In genomic region chrX:13151806-13152510, GRCh38 we compare ENCODE assay signal across 10 cellular contexts.
DNase-seq lines count a peak whose midpoint lies in the region; ATAC-seq and TF ChIP-seq lines count a peak whose summit lies in the region.
"Had no signal": no experiment of that assay in that cellular context is flagged by ENCODE, and none has a peak within 500 bp of the region (broad histone marks: within the 10 kb centered on the region; RNA-seq: fewer than 3 reads in every experiment).

No MANE protein-coding gene starts in this region.

- H3K4me1 ChIP-seq in left ventricle myocardium inferior (peaks cover 5% of the 10 kb centered on the region), stomach smooth muscle (ENCODE audit: control insufficient read depth, insufficient read depth, low read length) (peaks cover 15% of the 10 kb centered on the region)
- H3K4me1 ChIP-seq: parathyroid adenoma had no signal

- DNase-seq in activated CD8-positive, alpha-beta memory T cell treated with anti-CD3 and anti-CD28 coated beads, Interleukin-2, amount 10 ng/mL, durations not matched to agents 7 days and 5 days = peak; percentile 44
- DNase-seq in activated CD8-positive, alpha-beta memory T cell treated with anti-CD3 and anti-CD28 coated beads, Interleukin-2, amount 50 U/mL, for 4 hours = no peak
- DNase-seq in activated T-cell treated with anti-CD3 and anti-CD28 coated beads, Interleukin-2, amount 50 U/mL, for 72 hours = peak in 1 of 2 donors; percentile 12
- no peak for DNase-seq in left ventricle myocardium inferior
- no peak for DNase-seq in medulla oblongata (ENCODE audit: extremely low spot score)
- DNase-seq in SIG-M5 (lab: John Stamatoyannopoulos, UW) = no peak
- DNase-seq: endodermal cell had no signal

- peak overlapping the region; percentile 52 for H3K27ac Mint-ChIP-seq in activated CD8-positive, alpha-beta memory T cell treated with anti-CD3 and anti-CD28 coated beads, Interleukin-2, amount 10 ng/mL, durations not matched to agents 7 days and 5 days
- H3K27ac Mint-ChIP-seq in activated T-cell treated with anti-CD3 and anti-CD28 coated beads, Interleukin-2, amount 50 U/mL, for 72 hours = no peak overlapping the region
- H3K27ac Mint-ChIP-seq: endodermal cell had no signal

- H3K9me3 Mint-ChIP-seq in activated CD8-positive, alpha-beta memory T cell treated with anti-CD3 and anti-CD28 coated beads, Interleukin-2, amount 10 ng/mL, durations not matched to agents 7 days and 5 days (ENCODE audit: low read depth) = peaks cover 6% of the 10 kb centered on the region
- H3K9me3 Mint-ChIP-seq in activated T-cell treated with anti-CD3 and anti-CD28 coated beads, Interleukin-2, amount 50 U/mL, for 72 hours = peaks cover 7 to 9% of the 10 kb centered on the region in 2 donors

- peaks cover 11% of the 10 kb centered on the region for H3K36me3 Mint-ChIP-seq in activated CD8-positive, alpha-beta memory T cell treated with anti-CD3 and anti-CD28 coated beads, Interleukin-2, amount 10 ng/mL, durations not matched to agents 7 days and 5 days
- H3K36me3 Mint-ChIP-seq in activated T-cell treated with anti-CD3 and anti-CD28 coated beads, Interleukin-2, amount 50 U/mL, for 72 hours (ENCODE audit: insufficient read depth in 2 of 2) = peaks cover 6 to 21% of the 10 kb centered on the region in 2 donors

- H3K4me3 ChIP-seq in left ventricle myocardium inferior (peak overlapping the region; percentile 19), stomach smooth muscle (ENCODE audit: low read length in 2 of 2) (peak overlapping the region; percentile 40 to 57)

- peak overlapping the region; percentile 33 to 36 for H3K9ac ChIP-seq in stomach smooth muscle (ENCODE audit: low read length in 2 of 2)
- H3K9ac ChIP-seq: parathyroid adenoma had no signal

- no peak for TF ChIP-seq CTCF in left ventricle myocardium inferior (IDR thresholded peaks at IDR 0.05; ENCODE audit: borderline replicate concordance)

- CTCF ChIA-PET in activated CD8-positive, alpha-beta memory T cell treated with anti-CD3 and anti-CD28 coated beads, Interleukin-2, amount 10 ng/mL, durations not matched to agents 7 days and 5 days (lab: Charles Lee) = no interaction called here

- H3K27me3 Mint-ChIP-seq in activated CD8-positive, alpha-beta memory T cell treated with anti-CD3 and anti-CD28 coated beads, Interleukin-2, amount 10 ng/mL, durations not matched to agents 7 days and 5 days = no peaks in the 10 kb centered on the region
- H3K27me3 Mint-ChIP-seq in activated T-cell treated with anti-CD3 and anti-CD28 coated beads, Interleukin-2, amount 50 U/mL, for 72 hours (ENCODE audit: low read depth) = peaks cover 12% of the 10 kb centered on the region

- no peaks in the 10 kb centered on the region for H3K27me3 ChIP-seq in left ventricle myocardium inferior (ENCODE audit: low read depth)
- H3K27me3 ChIP-seq in stomach smooth muscle (ENCODE audit: control insufficient read depth in 1 of 2, insufficient read depth in 2 of 2, low read length in 2 of 2) = no peaks in the 10 kb centered on the region

- H3K4me1 Mint-ChIP-seq in activated CD8-positive, alpha-beta memory T cell treated with anti-CD3 and anti-CD28 coated beads, Interleukin-2, amount 10 ng/mL, durations not matched to agents 7 days and 5 days = peaks cover 8% of the 10 kb centered on the region
- peaks cover 14% of the 10 kb centered on the region for H3K4me1 Mint-ChIP-seq in activated T-cell treated with anti-CD3 and anti-CD28 coated beads, Interleukin-2, amount 50 U/mL, for 72 hours (ENCODE audit: low read depth)
- H3K4me1 Mint-ChIP-seq: endodermal cell had no signal

- no peak overlapping the region for H3K4me3 Mint-ChIP-seq in activated CD8-positive, alpha-beta memory T cell treated with anti-CD3 and anti-CD28 coated beads, Interleukin-2, amount 10 ng/mL, durations not matched to agents 7 days and 5 days
- H3K4me3 Mint-ChIP-seq in activated T-cell treated with anti-CD3 and anti-CD28 coated beads, Interleukin-2, amount 50 U/mL, for 72 hours = peak overlapping the region; percentile 40 to 75
- H3K4me3 Mint-ChIP-seq: endodermal cell had no signal

- intact Hi-C loops in left ventricle myocardium inferior (cut with micrococcal nuclease) = no loop called here

- H3K9me3 ChIP-seq in left ventricle myocardium inferior (replicated peaks) (peaks cover 7% of the 10 kb centered on the region), stomach smooth muscle (ENCODE audit: control insufficient read depth in 2 of 2, low read length in 2 of 2) (peaks cover 0 to 3% of the 10 kb centered on the region in 2 donors)

- H3K27ac ChIP-seq in left ventricle myocardium inferior (replicated peaks) = peak overlapping the region; percentile 57
- peak overlapping the region; percentile 56 for H3K27ac ChIP-seq in stomach smooth muscle (ENCODE audit: low read length)
- H3K27ac ChIP-seq: parathyroid adenoma had no signal

- H3K36me3 ChIP-seq in left ventricle myocardium inferior (no peaks in the 10 kb centered on the region), stomach smooth muscle (ENCODE audit: control insufficient read depth in 2 of 2, insufficient read depth in 2 of 2, low read length in 2 of 2) (no peaks in the 10 kb centered on the region)

- ATAC-seq in activated CD8-positive, alpha-beta memory T cell treated with anti-CD3 and anti-CD28 coated beads, Interleukin-2, amount 10 ng/mL, durations not matched to agents 7 days and 5 days = peak; percentile 77
- peak; percentile 69 to 86 for ATAC-seq in activated T-cell treated with anti-CD3 and anti-CD28 coated beads, Interleukin-2, amount 50 U/mL, for 72 hours (replicated peaks in 1 of 2)
- ATAC-seq in GM21737 (IDR thresholded peaks at IDR 0.05; ENCODE audit: unreplicated experiment) = no peak
